ENCODE assay signal across 17 cellular contexts in genomic region chr6:71268710-71269437, GRCh38. TPM values are rescaled to one million over a fixed set of nuclear protein-coding genes. Genes with fewer than 3 reads are reported as not detected.
A peak's percentile ranks its signal among the peaks of the same experiment; 100 is the strongest.
DNase-seq lines count a peak whose midpoint lies in the region; ATAC-seq and TF ChIP-seq lines count a peak whose summit lies in the region.
"Had no signal": no experiment of that assay in that cellular context is flagged by ENCODE, and none has a peak within 500 bp of the region (broad histone marks: within the 10 kb centered on the region; RNA-seq: fewer than 3 reads in every experiment).

No MANE protein-coding gene starts in this region.

- H3K27ac Mint-ChIP-seq in chondrocyte (ENCODE audit: unreplicated experiment) = no peak overlapping the region
- H3K27ac Mint-ChIP-seq: immature natural killer cell, WTC11 had no signal

- POLR2A ChIA-PET in PC-3 (lab: Charles Lee; ENCODE audit: unreplicated experiment) = no interaction called here

- no peaks in the 10 kb centered on the region for H3K27me3 ChIP-seq in PC-3 (ENCODE audit: low read length)
- H3K27me3 ChIP-seq: dorsolateral prefrontal cortex, right lobe of liver, SJSA1, tibial nerve had no signal

- peaks cover 14% of the 10 kb centered on the region for H3K9me3 Mint-ChIP-seq in chondrocyte (ENCODE audit: low read depth)

- H3K4me3 Mint-ChIP-seq in chondrocyte (ENCODE audit: unreplicated experiment) = no peak overlapping the region
- H3K4me3 Mint-ChIP-seq: immature natural killer cell, WTC11 had no signal

- no peaks in the 10 kb centered on the region for H3K4me1 Mint-ChIP-seq in chondrocyte (ENCODE audit: low read depth)
- H3K4me1 Mint-ChIP-seq: WTC11 had no signal

- H3K9me2 ChIP-seq in PC-3 (replicated peaks; ENCODE audit: low read length) = no peaks in the 10 kb centered on the region

- H3K9ac ChIP-seq in PC-3 (ENCODE audit: low read length) = no peak overlapping the region

- H3K4me2 ChIP-seq in PC-3 (ENCODE audit: low read length) = no peak overlapping the region

- CTCF ChIA-PET in PC-3 (lab: Charles Lee) = no interaction called here

- TF ChIP-seq CTCF in chondrocyte (IDR thresholded peaks at IDR 0.05) = no peak
- TF ChIP-seq CTCF in PC-3 (conservative IDR thresholded peaks at IDR 0.05; ENCODE audit: low read depth, low read length) = no peak

- no peak overlapping the region for H2AFZ ChIP-seq in PC-3 (ENCODE audit: low read length)

- H3K9me3 ChIP-seq in PC-3 (ENCODE audit: low read length) = no peaks in the 10 kb centered on the region
- H3K9me3 ChIP-seq: right lobe of liver, SJSA1 had no signal

- no TSS peak for BruUV-seq in PC-3 (replicated peaks; lab: Mats Ljungman, UMichigan)

- no peaks in the 10 kb centered on the region for H3K36me3 ChIP-seq in PC-3 (ENCODE audit: low read depth, low read length)
- H3K36me3 ChIP-seq: right lobe of liver, SJSA1, tibial nerve had no signal

- DNase-seq in sciatic nerve (ENCODE audit: low spot score) = no peak
- no peak for DNase-seq in chondrocyte (ENCODE audit: low spot score)
- DNase-seq in PC-3 = no peak
- DNase-seq in left colon = no peak
- DNase-seq: activated T-cell treated with anti-CD3 and anti-CD28 coated beads for 4 hours, dorsolateral prefrontal cortex, immature natural killer cell, NCI-H1417, NCI-H82, right lobe of liver had no signal

- H3K79me2 ChIP-seq in PC-3 (ENCODE audit: low read length) = no peaks in the 10 kb centered on the region

- ATAC-seq in GM19035 (IDR thresholded peaks at IDR 0.05; ENCODE audit: unreplicated experiment) (peak; percentile 67), GM21825 (IDR thresholded peaks at IDR 0.05; ENCODE audit: unreplicated experiment) (peak; percentile 89), HG03354 (IDR thresholded peaks at IDR 0.05; ENCODE audit: poor library complexity, severe bottlenecking, unreplicated experiment) (peak; percentile 67), sciatic nerve (peak; percentile 20), PC-3 (no peak), left colon (no peak), SK-N-SH treated with all-trans-retinoic acid at 6 μM for 48 hours (no peak)
- ATAC-seq: right lobe of liver, WTC11 had no signal

- H3F3A ChIP-seq in PC-3 (ENCODE audit: low read length, unreplicated experiment) = no peaks in the 10 kb centered on the region

- H4K20me1 ChIP-seq in PC-3 (ENCODE audit: low read length) = no peaks in the 10 kb centered on the region

- no peaks in the 10 kb centered on the region for H3K27me3 Mint-ChIP-seq in chondrocyte (ENCODE audit: low read depth)

- no peak overlapping the region for H3K4me3 ChIP-seq in PC-3 (ENCODE audit: low read length)
- H3K4me3 ChIP-seq: dorsolateral prefrontal cortex, right lobe of liver, SJSA1, tibial nerve had no signal

- H3K36me3 Mint-ChIP-seq in chondrocyte (ENCODE audit: low read depth) = no peaks in the 10 kb centered on the region

- no peak overlapping the region for H3K27ac ChIP-seq in PC-3 (ENCODE audit: low read length)
- H3K27ac ChIP-seq: dorsolateral prefrontal cortex, right lobe of liver, SJSA1, tibial nerve had no signal

- intact Hi-C loops in sciatic nerve (cut with DNase I) (no loop called here), PC-3 (cut with micrococcal nuclease) (no loop called here), left colon (cut with DNase I, micrococcal nuclease) (no loop called here)

- H3K4me1 ChIP-seq in PC-3 (ENCODE audit: insufficient read depth, low read length) = no peaks in the 10 kb centered on the region
- H3K4me1 ChIP-seq: right lobe of liver, SJSA1, tibial nerve had no signal

TF ChIP-seq in SK-N-SH treated with all-trans-retinoic acid at 6 μM for 48 hours, 23 proteins besides CTCF, POLR2A, EP300 and RAD21:
- no peak for TF ChIP-seq CREB5 (CRISPR knock-in tag; IDR thresholded peaks at IDR 0.05; ENCODE audit: low read depth)
- no peak for TF ChIP-seq ZC3H10 (CRISPR knock-in tag; IDR thresholded peaks at IDR 0.05)
- TF ChIP-seq SNAI2 (CRISPR knock-in tag; IDR thresholded peaks at IDR 0.05) = no peak
- TF ChIP-seq ESRRG (CRISPR knock-in tag; IDR thresholded peaks at IDR 0.05) = no peak
- TF ChIP-seq ARNTL (CRISPR knock-in tag; IDR thresholded peaks at IDR 0.05; ENCODE audit: borderline replicate concordance, low read depth) = no peak

RNA-seq across cellular contexts. Expression of gene OGFRL1, which starts 19.7 kb away (rescaled TPM):
- total RNA-seq in sciatic nerve = 61.6 TPM
- total RNA-seq in chondrocyte = 3.9 to 6.5 TPM (median 6.3 TPM) in 3 replicates
- total RNA-seq in PC-3 (2014; rRNA removed) = 5.2 and 6.0 TPM in 2 replicates
- total RNA-seq in left colon = 1 to 10 TPM; 4.3 to 8.0 TPM

Comparison
In these comparisons a context has a peak if more than half of its experiments do, and no peak if none do; other contexts are left out.
1. ATAC-seq: peak in GM19035 (single experiment), GM21825 (single experiment), HG03354 (single experiment) and sciatic nerve (single experiment); none in PC-3 (single experiment), left colon (single experiment) and SK-N-SH treated with all-trans-retinoic acid at 6 μM for 48 hours (single experiment).